ENCODE assay signal across 1 cellular context in genomic region chr5:42842860-42843641, GRCh38.
TF ChIP-seq lines count a peak whose summit lies in the region.

No MANE protein-coding gene starts in this region.

TF ChIP-seq in HepG2, 621 proteins besides CTCF, POLR2A, EP300 and RAD21:
- TF ChIP-seq, protein P1, sequence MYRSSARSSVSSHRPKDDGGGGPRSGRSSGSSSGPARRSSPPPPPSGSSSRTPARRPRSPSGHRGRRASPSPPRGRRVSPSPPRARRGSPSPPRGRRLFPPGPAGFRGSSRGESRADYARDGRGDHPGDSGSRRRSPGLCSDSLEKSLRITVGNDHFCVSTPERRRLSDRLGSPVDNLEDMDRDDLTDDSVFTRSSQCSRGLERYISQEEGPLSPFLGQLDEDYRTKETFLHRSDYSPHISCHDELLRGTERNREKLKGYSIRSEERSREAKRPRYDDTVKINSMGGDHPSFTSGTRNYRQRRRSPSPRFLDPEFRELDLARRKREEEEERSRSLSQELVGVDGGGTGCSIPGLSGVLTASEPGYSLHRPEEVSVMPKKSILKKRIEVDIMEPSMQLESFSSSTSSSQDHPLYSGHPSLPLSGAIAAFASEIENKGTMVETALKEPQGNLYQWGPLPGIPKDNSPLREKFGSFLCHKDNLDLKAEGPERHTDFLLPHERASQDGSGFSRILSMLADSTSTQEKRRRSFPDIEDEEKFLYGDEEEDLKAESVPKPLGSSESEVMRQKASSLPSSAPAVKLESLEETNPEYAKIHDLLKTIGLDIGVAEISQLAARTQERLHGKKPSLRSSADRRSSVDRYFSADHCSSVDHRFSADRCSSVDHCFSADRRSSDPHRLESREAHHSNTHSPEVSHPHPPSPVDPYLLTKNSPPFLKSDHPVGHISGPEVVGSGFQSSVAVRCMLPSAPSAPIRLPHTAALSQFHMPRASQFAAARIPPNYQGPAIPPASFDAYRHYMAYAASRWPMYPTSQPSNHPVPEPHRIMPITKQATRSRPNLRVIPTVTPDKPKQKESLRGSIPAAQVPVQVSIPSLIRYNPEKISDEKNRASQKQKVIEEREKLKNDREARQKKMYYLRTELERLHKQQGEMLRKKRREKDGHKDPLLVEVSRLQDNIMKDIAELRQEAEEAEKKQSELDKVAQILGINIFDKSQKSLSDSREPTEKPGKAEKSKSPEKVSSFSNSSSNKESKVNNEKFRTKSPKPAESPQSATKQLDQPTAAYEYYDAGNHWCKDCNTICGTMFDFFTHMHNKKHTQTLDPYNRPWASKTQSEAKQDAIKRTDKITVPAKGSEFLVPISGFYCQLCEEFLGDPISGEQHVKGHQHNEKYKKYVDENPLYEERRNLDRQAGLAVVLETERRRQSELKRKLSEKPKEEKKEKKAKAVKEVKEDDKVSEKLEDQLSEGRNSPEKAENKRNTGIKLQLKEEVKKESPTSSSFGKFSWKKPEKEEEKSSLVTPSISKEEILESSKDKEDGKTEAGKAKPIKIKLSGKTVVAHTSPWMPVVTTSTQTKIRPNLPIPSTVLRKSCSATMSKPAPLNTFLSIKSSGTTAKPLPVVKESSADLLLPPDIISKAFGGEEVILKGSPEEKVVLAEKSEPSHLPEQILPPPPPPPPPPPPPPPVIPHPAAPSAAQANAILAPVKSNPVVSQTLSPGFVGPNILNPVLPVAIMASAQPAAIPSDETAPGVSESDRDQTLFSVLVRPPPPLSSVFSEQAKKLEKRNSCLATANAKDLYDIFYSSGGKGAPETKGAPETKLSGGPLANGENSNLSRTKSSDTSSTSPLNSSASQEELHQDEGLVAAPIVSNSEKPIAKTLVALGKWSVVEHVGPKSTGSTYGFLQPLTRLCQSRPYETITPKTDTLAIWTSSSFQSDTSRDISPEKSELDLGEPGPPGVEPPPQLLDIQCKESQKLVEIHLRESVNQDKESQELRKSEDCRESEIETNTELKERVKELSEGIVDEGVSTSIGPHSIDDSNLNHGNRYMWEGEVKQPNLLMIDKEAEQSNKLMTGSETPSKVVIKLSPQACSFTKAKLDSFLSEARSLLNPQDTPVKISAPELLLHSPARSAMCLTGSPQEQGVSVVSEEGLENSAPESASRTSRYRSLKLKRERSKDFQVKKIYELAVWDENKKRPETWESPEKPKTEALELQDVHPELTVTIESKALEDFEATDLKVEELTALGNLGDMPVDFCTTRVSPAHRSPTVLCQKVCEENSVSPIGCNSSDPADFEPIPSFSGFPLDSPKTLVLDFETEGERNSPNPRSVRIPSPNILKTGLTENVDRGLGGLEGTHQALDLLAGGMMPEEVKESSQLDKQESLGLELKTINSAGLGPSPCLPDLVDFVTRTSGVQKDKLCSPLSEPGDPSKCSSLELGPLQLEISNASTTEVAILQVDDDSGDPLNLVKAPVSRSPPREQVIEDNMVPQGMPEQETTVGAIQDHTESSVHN (CRISPR knock-in tag; IDR thresholded peaks at IDR 0.05) = no peak
- no peak for TF ChIP-seq ZFAT (CRISPR knock-in tag; conservative IDR thresholded peaks at IDR 0.05)
- no peak for TF ChIP-seq MBNL3 (CRISPR knock-in tag; conservative IDR thresholded peaks at IDR 0.05)
- TF ChIP-seq ZNF644 (CRISPR knock-in tag; IDR thresholded peaks at IDR 0.05; ENCODE audit: low read depth) = no peak
- TF ChIP-seq PHF5A (CRISPR knock-in tag; IDR thresholded peaks at IDR 0.05; ENCODE audit: low read depth, unreplicated experiment) = no peak
- no peak for TF ChIP-seq ZNF446 (CRISPR knock-in tag; IDR thresholded peaks at IDR 0.05)
- no peak for TF ChIP-seq ZNF468 (CRISPR knock-in tag; IDR thresholded peaks at IDR 0.05)
- no peak for TF ChIP-seq ZNF574 (CRISPR knock-in tag; IDR thresholded peaks at IDR 0.05)
- no peak for TF ChIP-seq EZH2 (conservative IDR thresholded peaks at IDR 0.05; ENCODE audit: low read depth, low read length)
- TF ChIP-seq SCMH1 (CRISPR knock-in tag; IDR thresholded peaks at IDR 0.05; ENCODE audit: borderline replicate concordance) = no peak
- no peak for TF ChIP-seq WIZ (CRISPR knock-in tag; IDR thresholded peaks at IDR 0.05)
- no peak for TF ChIP-seq REST (IDR thresholded peaks at IDR 0.05; ENCODE audit: borderline replicate concordance in 1 of 2, low read depth in 1 of 2, low read length in 2 of 2)
